27 cellular contexts compared by ENCODE assay signal in genomic region chr18:37641573-37641972, GRCh38.
"Had no signal": no experiment of that assay in that cellular context is flagged by ENCODE, and none has a peak within 500 bp of the region (broad histone marks: within the 10 kb centered on the region; RNA-seq: fewer than 3 reads in every experiment).

No MANE protein-coding gene starts in this region.

- H3K4me3 ChIP-seq: lower lobe of right lung, mucosa of descending colon, pancreas, right lobe of liver, thoracic aorta, tibial nerve, upper lobe of right lung, uterus had no signal

- H3K36me3 Mint-ChIP-seq: stimulated activated naive B cell treated with anti-CD40 and anti-IgM and Interleukin-4, amounts not matched to agents 10 μg/mL and 1 μg/mL and 100 μg/mL, for 72 hours had no signal

- H3K4me1 Mint-ChIP-seq: immature natural killer cell; memory B cell; mesothelial cell of epicardium; naive B cell; neural crest cell; stimulated activated naive B cell treated with anti-CD40 and anti-IgM and Interleukin-4, amounts not matched to agents 10 μg/mL and 1 μg/mL and 100 μg/mL, for 72 hours had no signal

- H3K27ac ChIP-seq: lower lobe of right lung, neutrophil, pancreas, right lobe of liver, thoracic aorta, tibial nerve, upper lobe of right lung, uterus had no signal

- H3K4me1 ChIP-seq: lower lobe of right lung, pancreas, right lobe of liver, tibial nerve, upper lobe of right lung, uterus had no signal

- H3K36me3 ChIP-seq: lower lobe of right lung, neutrophil, pancreas, right lobe of liver, thoracic aorta, tibial nerve, upper lobe of right lung, uterus had no signal

- H3K9me3 ChIP-seq: neutrophil, uterus had no signal

- FAIRE-seq: endometrium, frontal cortex, pancreas, small intestine had no signal

- H3K27me3 Mint-ChIP-seq: effector memory CD8-positive, alpha-beta T cell; naive B cell; natural killer cell treated with Interleukin-12 subunit alpha and Interleukin-12 subunit beta and Interleukin-15 and Interleukin-18, amount 100 ng/mL, for 72 hours; stimulated activated naive B cell treated with anti-CD40 and anti-IgM and Interleukin-4, amounts not matched to agents 10 μg/mL and 1 μg/mL and 100 μg/mL, for 72 hours; stimulated activated naive CD8-positive, alpha-beta T cell treated with anti-CD3 and anti-CD28 coated beads, Interleukin-15, Interleukin-2, amounts not matched to agents 100 ng/mL and 50 ng/mL, for 24 hours had no signal

- H3K27me3 ChIP-seq: neutrophil, pancreas, right lobe of liver, tibial nerve, upper lobe of right lung, uterus had no signal

- H3K27ac Mint-ChIP-seq: effector memory CD8-positive, alpha-beta T cell; immature natural killer cell; memory B cell; mesothelial cell of epicardium; naive B cell; natural killer cell treated with Interleukin-12 subunit alpha and Interleukin-12 subunit beta and Interleukin-15 and Interleukin-18, amount 100 ng/mL, for 72 hours; stimulated activated naive B cell treated with anti-CD40 and anti-IgM and Interleukin-4, amounts not matched to agents 10 μg/mL and 1 μg/mL and 100 μg/mL, for 72 hours; stimulated activated naive CD8-positive, alpha-beta T cell treated with anti-CD3 and anti-CD28 coated beads, Interleukin-15, Interleukin-2, amounts not matched to agents 100 ng/mL and 50 ng/mL, for 24 hours had no signal

- H3K4me3 Mint-ChIP-seq: effector memory CD8-positive, alpha-beta T cell; immature natural killer cell; memory B cell; mesothelial cell of epicardium; naive B cell; natural killer cell treated with Interleukin-12 subunit alpha and Interleukin-12 subunit beta and Interleukin-15 and Interleukin-18, amount 100 ng/mL, for 72 hours; neural crest cell; stimulated activated naive B cell treated with anti-CD40 and anti-IgM and Interleukin-4, amounts not matched to agents 10 μg/mL and 1 μg/mL and 100 μg/mL, for 72 hours; stimulated activated naive CD8-positive, alpha-beta T cell treated with anti-CD3 and anti-CD28 coated beads, Interleukin-15, Interleukin-2, amounts not matched to agents 100 ng/mL and 50 ng/mL, for 24 hours had no signal

- DNase-seq: cortex of kidney; effector memory CD8-positive, alpha-beta T cell; hypothalamus; immature natural killer cell; islet precursor cell; left ventricle myocardium superior; lower lobe of right lung; mucosa of descending colon; naive B cell; pancreas; right lobe of liver; small intestine; stimulated activated CD4-positive, alpha-beta T cell treated with anti-CD3 and anti-CD28 coated beads, Interleukin-15, amount 100 ng/mL, for 24 hours; stimulated activated CD4-positive, alpha-beta T cell treated with anti-CD3 and anti-CD28 coated beads, Interleukin-2, amount 100 ng/mL, for 48 hours; stimulated activated naive B cell treated with anti-CD40 and anti-IgM and Interleukin-4, amounts not matched to agents 10 μg/mL and 1 μg/mL and 100 μg/mL, for 72 hours; upper lobe of right lung; uterus had no signal
